ENCODE assay signal across 12 cellular contexts in the genomic region with DNA sequence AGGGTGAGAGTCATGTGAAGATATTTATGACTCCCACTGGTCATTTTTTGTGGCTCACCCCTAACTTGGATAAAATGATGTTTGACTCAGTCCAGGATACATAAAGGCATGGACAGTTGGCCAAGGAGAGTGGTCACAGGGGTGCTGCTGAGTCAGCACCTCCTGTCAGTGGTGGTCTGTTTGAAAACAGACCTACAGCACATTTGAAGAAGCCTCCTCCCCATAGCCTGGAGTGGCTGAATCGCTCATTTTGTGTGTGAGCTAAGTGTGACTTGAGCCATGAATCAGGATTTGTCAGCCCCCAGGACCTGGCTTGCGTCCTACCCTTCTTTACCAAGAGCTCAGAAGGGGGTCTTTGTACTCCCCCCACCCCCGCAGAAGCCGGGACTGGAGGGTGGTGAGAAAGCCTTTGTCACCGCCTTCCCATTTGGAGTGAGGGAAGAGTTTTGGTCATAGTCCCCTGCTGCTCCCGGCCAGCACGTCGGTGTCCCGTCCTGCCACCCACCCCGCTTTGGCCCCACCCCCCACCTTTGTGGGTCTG. TPM values are rescaled to one million over a fixed set of nuclear protein-coding genes. Genes with fewer than 3 reads are reported as not detected.
DNase-seq lines count a peak whose midpoint lies in the region; ATAC-seq, FAIRE-seq and TF ChIP-seq lines count a peak whose summit lies in the region.
"Had no signal": no experiment of that assay in that cellular context is flagged by ENCODE, and none has a peak within 500 bp of the region (broad histone marks: within the 10 kb centered on the region; RNA-seq: fewer than 3 reads in every experiment).

No MANE protein-coding gene starts in this region.

- no peak for FAIRE-seq in A549 (lab: Jason Lieb, UNC)
- FAIRE-seq in GM12878 (lab: Jason Lieb, UNC): no peak
- no peak for FAIRE-seq in keratinocyte (lab: Jason Lieb, UNC)
- FAIRE-seq: TTC549 had no signal

- H3K9me1 ChIP-seq in keratinocyte (ENCODE audit: control insufficient read depth, extremely low read depth, insufficient read depth, low read length): no peaks in the 10 kb centered on the region

- no peaks in the 10 kb centered on the region for H3K27me3 ChIP-seq in GM12878 (replicated peaks in 1 of 2; ENCODE audit: control insufficient read depth in 2 of 2, insufficient read depth in 2 of 2, low read length in 1 of 2)
- H3K27me3 ChIP-seq in keratinocyte (ENCODE audit: control insufficient read depth, extremely low read depth, insufficient read depth, low read length): no peaks in the 10 kb centered on the region
- H3K27me3 ChIP-seq: tibial nerve had no signal

- H2AFZ ChIP-seq in GM12878 (ENCODE audit: control insufficient read depth, low read depth, low read length) (no peak overlapping the region), keratinocyte (ENCODE audit: control insufficient read depth, low read length) (no peak overlapping the region)

- H3K9me3 ChIP-seq in A549 (no peaks in the 10 kb centered on the region), GM12878 (replicated peaks; ENCODE audit: control insufficient read depth, insufficient read depth, low read length) (no peaks in the 10 kb centered on the region), keratinocyte (ENCODE audit: control insufficient read depth, low read depth, low read length) (no peaks in the 10 kb centered on the region)
- H3K9me3 ChIP-seq: tibial nerve had no signal

- H3K27ac ChIP-seq in A549 (peak overlapping the region; percentile 59 to 88), GM12878 (ENCODE audit: control insufficient read depth, insufficient read depth) (0 out of 2 replicates have a peak overlapping the region, but pooled peaks have one; percentile 18), keratinocyte (ENCODE audit: control insufficient read depth, insufficient read depth, low read length) (peak overlapping the region; percentile 59)

- SMC1A ChIA-PET in GM12878 (lab: Charles Lee; ENCODE audit: uncharacterized antibody, unreplicated experiment): interaction anchor here (1.0 to 14.1 kb wide), 7 partner anchors 9 to 92 kb away, joined by 3 to 182 read pairs (median 5); no protein-coding TSS in a partner anchor

- in situ Hi-C loops in GM12878 (cut with MboI): no loop called here

- DNase-seq in A549 (ENCODE audit: low read depth in 1 of 2, low spot score in 1 of 2): peak in 1 of 2 experiments; percentile 51
- DNase-seq in HT1080 (ENCODE audit: low read depth): peak; percentile 99
- no peak for DNase-seq in GM12878 (ENCODE audit: low read depth, low spot score)
- no peak for DNase-seq in keratinocyte (ENCODE audit: low read depth, low spot score)
- DNase-seq in DMS153 (lab: John Stamatoyannopoulos, UW): no peak
- no peak for DNase-seq in NCI-H1105 (lab: John Stamatoyannopoulos, UW)
- DNase-seq: activated naive CD4-positive, alpha-beta T cell; stimulated activated CD4-positive, alpha-beta T cell treated with anti-CD3 and anti-CD28 coated beads, Interleukin-1b, Interleukin-23, amount 100 ng/mL, for 48 hours had no signal

- H3K4me1 ChIP-seq in A549 (peaks cover 96% of the 10 kb centered on the region), GM12878 (ENCODE audit: control insufficient read depth, insufficient read depth, low read length) (peaks cover 40% of the 10 kb centered on the region), keratinocyte (ENCODE audit: control insufficient read depth, extremely low read depth, insufficient read depth, low read length) (peaks cover 66% of the 10 kb centered on the region)

- H4K20me1 ChIP-seq in GM12878 (ENCODE audit: control insufficient read depth, insufficient read depth) (no peaks in the 10 kb centered on the region), keratinocyte (ENCODE audit: control insufficient read depth, extremely low read depth, insufficient read depth, low read length) (peaks cover 4% of the 10 kb centered on the region)

- no peak overlapping the region for H3K9ac ChIP-seq in GM12878 (ENCODE audit: control insufficient read depth, insufficient read depth, low read length)
- no peak overlapping the region for H3K9ac ChIP-seq in keratinocyte (ENCODE audit: control insufficient read depth, extremely low read depth, insufficient read depth, low read length)

- TF ChIP-seq POLR2A in A549 (IDR thresholded peaks at IDR 0.05; ENCODE audit: low read length) (no peak), GM12878 (IDR thresholded peaks at IDR 0.05; ENCODE audit: low read depth, low read length) (no peak)

- H3K4me3 ChIP-seq in A549 (peak overlapping the region; percentile 23; the same call in 1 of the 3 replicates), GM12878 (no peak overlapping the region), keratinocyte (ENCODE audit: control insufficient read depth in 2 of 3, extremely low read depth in 1 of 3, insufficient read depth in 2 of 3, low read depth in 1 of 3, low read length in 3 of 3) (no peak overlapping the region)
- H3K4me3 ChIP-seq: tibial nerve had no signal

- dilution Hi-C loops in keratinocyte (cut with MboI; ENCODE audit: extremely low pct_ligation_motif_present, low sequenced_read_pairs): no loop called here

- H3K36me3 ChIP-seq in GM12878 (ENCODE audit: control insufficient read depth in 2 of 2, insufficient read depth in 2 of 2, low read length in 1 of 2): 0 out of 4 replicates have a peak, but pooled peaks cover 0 to 1% of the 10 kb centered on the region in 2 experiments
- H3K36me3 ChIP-seq in keratinocyte (ENCODE audit: control insufficient read depth in 2 of 2, extremely low read depth in 1 of 2, insufficient read depth in 2 of 2, low read length in 2 of 2): no peaks in the 10 kb centered on the region
- H3K36me3 ChIP-seq: tibial nerve had no signal

- 24% methylated on average over 9 of the region's 10 CpGs for WGBS in A549 (ENCODE audit: missing lambda C conversion rate)
- WGBS in GM12878 (ENCODE audit: insufficient coverage, insufficient replicate concordance, low lambda C conversion rate, missing lambda C conversion rate): 91% methylated on average over 10 of the region's 10 CpGs

- CTCF ChIA-PET in A549 (lab: Yijun Ruan, JAX): interaction anchor here (0.6 to 2.0 kb wide), 6 partner anchors 9 to 189 kb away, joined by 3 to 6 read pairs (median 4); no protein-coding TSS in a partner anchor
- CTCF ChIA-PET in GM12878 (lab: Yijun Ruan, JAX): interaction anchor here (0.6 to 1.0 kb wide), 2 partner anchors 9 to 15 kb away, joined by 3 read pairs; no protein-coding TSS in a partner anchor

- no peak for TF ChIP-seq CTCF in A549 (IDR thresholded peaks at IDR 0.05)
- TF ChIP-seq CTCF in GM12878 (IDR thresholded peaks at IDR 0.05 in 2 of 3, conservative IDR thresholded peaks at IDR 0.05 in 1 of 3; ENCODE audit: control insufficient read depth in 2 of 3, extremely low read depth in 1 of 3, insufficient read depth in 1 of 3, low read depth in 3 of 3, low read length in 3 of 3): no peak
- no peak for TF ChIP-seq CTCF in keratinocyte (optimal IDR thresholded peaks at IDR 0.05 in 1 of 3, IDR thresholded peaks at IDR 0.05 in 1 of 3, conservative IDR thresholded peaks at IDR 0.05 in 1 of 3; ENCODE audit: extremely low read depth in 1 of 3, insufficient read depth in 2 of 3, low read length in 3 of 3)

- intact Hi-C loops in GM12878 (cut with micrococcal nuclease; ENCODE audit: unreplicated experiment): no loop called here

- TF ChIP-seq EP300 in A549 (IDR thresholded peaks at IDR 0.05) (0 out of 5 replicates have a peak, but pooled peaks of 1 of the 2 experiments have one; percentile 26), GM12878 (IDR thresholded peaks at IDR 0.05; ENCODE audit: borderline replicate concordance in 1 of 2, control insufficient read depth in 1 of 2, low read depth in 2 of 2, low read length in 2 of 2) (no peak)

- RAD21 ChIA-PET in GM12878 (lab: Charles Lee; ENCODE audit: unreplicated experiment): interaction anchor here (0.6 to 20.6 kb wide), 4 partner anchors 26 to 39 kb away, joined by 3 to 344 read pairs (median 4); a partner anchor contains a TSS

- H3K4me2 ChIP-seq in A549: peak overlapping the region; percentile 78
- H3K4me2 ChIP-seq in GM12878 (ENCODE audit: control insufficient read depth, insufficient read depth): 0 out of 2 replicates have a peak overlapping the region, but pooled peaks have one; percentile 30
- peak overlapping the region; percentile 27 for H3K4me2 ChIP-seq in keratinocyte (ENCODE audit: control insufficient read depth, extremely low read depth, insufficient read depth, low read depth, low read length)

- BruUV-seq in GM12878 (replicated peaks; lab: Mats Ljungman, UMichigan): no TSS peak

- POLR2A ChIA-PET in A549 (lab: Yijun Ruan, JAX): interaction anchor here (0.6 kb wide), 1 partner anchor 12 kb away, joined by 3 read pairs; no protein-coding TSS in a partner anchor
- POLR2A ChIA-PET in GM12878 (lab: Charles Lee): interaction anchor here (0.6 to 2.0 kb wide), 10 partner anchors 10 to 238 kb away, joined by 3 to 13 read pairs (median 4); no protein-coding TSS in a partner anchor

- TF ChIP-seq RAD21 in A549 (conservative IDR thresholded peaks at IDR 0.05 in 1 of 2, IDR thresholded peaks at IDR 0.05 in 1 of 2) (no peak), GM12878 (IDR thresholded peaks at IDR 0.05; ENCODE audit: insufficient read depth, low read depth, low read length) (no peak)

- H3K79me2 ChIP-seq in GM12878 (ENCODE audit: control insufficient read depth, insufficient read depth, low read length) (peaks cover 94% of the 10 kb centered on the region), keratinocyte (ENCODE audit: control insufficient read depth, insufficient read depth, low read length) (peaks cover 97% of the 10 kb centered on the region)

- ATAC-seq in A549 (peak; percentile 53 to 55; a peak in 5 of 6 replicates), GM12878 (no peak; the same call in 1 of the 3 replicates), HG03460 (IDR thresholded peaks at IDR 0.05; ENCODE audit: unreplicated experiment) (no peak), GM21381 (IDR thresholded peaks at IDR 0.05; ENCODE audit: unreplicated experiment) (no peak)

RNA-seq across cellular contexts. Expression of a gene that starts 35.6 kb away (rescaled TPM):
- polyA plus RNA-seq in A549 (2011; rRNA removed) (79.0 and 91.2 TPM in 2 replicates), A549 (2017; fragmentation: RNase III; extraction: RNeasy Plus Mini Kit Qiagen cat#74134 plus additional on column Dnase treatment) (47.5 to 57.9 TPM (median 48.1 TPM) in 3 replicates), GM12878 (2011; rRNA removed) (67.6 and 71.9 TPM in 2 replicates), GM12878 (2014; fragmentation: Illumina TruSeq; extraction: Trizol) (41.3 and 57.2 TPM in 2 replicates), GM12878 (2014; fragmentation: Nextera tagmentation; extraction: Ambion mirVana) (1 to 10 TPM; 5.1 to 5.8 TPM), GM12878 (2014; rRNA removed) (40.2 and 49.4 TPM in 2 replicates), GM12878 (2016; fragmentation: Nextera tagmentation; extraction: Ambion mirVana) (10 to 100 TPM in 1 of 2 experiments, 1 to 10 TPM in 1; 10.0 to 11.2 TPM), keratinocyte (56.6 to 72.1 TPM (median 57.2 TPM) in 3 replicates)
- 63.7 and 64.8 TPM in 2 replicates for polyA plus RNA-seq in A549 (2012; cell fraction: cytosol; rRNA removed)
- polyA plus RNA-seq in A549 (2012; cell fraction: nucleus; rRNA removed): 217 and 257 TPM in 2 replicates
- polyA minus RNA-seq in A549 (2011; rRNA and poly(A)+ RNA removed): 263 and 307 TPM in 2 replicates
- total RNA-seq in HT1080 (2014; rRNA removed; shearing (Covaris generic)): 144 and 162 TPM in 2 replicates
- 83.4 and 89.2 TPM in 2 replicates for polyA plus RNA-seq in HT1080 (2015; cell fraction: cytosol; rRNA removed)
- polyA plus RNA-seq in HT1080 (2015; cell fraction: nucleus; rRNA removed): 375 and 390 TPM in 2 replicates
- total RNA-seq in GM12878 (2013; cell fraction: nucleolus; rRNA removed): 1,689 and 1,819 TPM in 2 replicates
- total RNA-seq in GM12878 (2014; rRNA removed) (49.0 and 50.6 TPM in 2 replicates), GM12878 (2014; rRNA removed; fragmentation: Illumina TruSeq; extraction: Trizol) (48.9 and 56.3 TPM in 2 replicates), GM12878 (2021) (87.3 and 96.4 TPM in 2 replicates)
- 62.6 TPM for polyA plus RNA-seq in GM12878 (2011; ENCODE audit: low read depth)
- polyA plus RNA-seq in GM12878 (2011; cell fraction: cytosol; rRNA removed): 46.8 and 51.7 TPM in 2 replicates
- polyA plus RNA-seq in GM12878 (2011; cell fraction: nucleus; rRNA removed): 366 and 390 TPM in 2 replicates
- polyA plus RNA-seq in GM12878 (2012): 54.9 and 67.5 TPM in 2 replicates
- polyA minus RNA-seq in GM12878 (2011; rRNA and poly(A)+ RNA removed): 414 and 436 TPM in 2 replicates
- 45.6 and 49.8 TPM in 2 replicates for polyA minus RNA-seq in GM12878 (2011; cell fraction: cytosol; rRNA and poly(A)+ RNA removed)
- polyA minus RNA-seq in GM12878 (2011; cell fraction: nucleus; rRNA and poly(A)+ RNA removed): 344 and 514 TPM in 2 replicates
- 54.4 TPM for polyA plus RNA-seq in keratinocyte (2011; ENCODE audit: low read depth)
- 42.3 and 46.0 TPM in 2 replicates for polyA plus RNA-seq in keratinocyte (2011; cell fraction: cytosol; rRNA removed)
- polyA plus RNA-seq in keratinocyte (2011; cell fraction: nucleus; rRNA removed): 227 and 249 TPM in 2 replicates
- polyA plus RNA-seq in keratinocyte (2012; ENCODE audit: low replicate concordance): 33.9 and 54.9 TPM in 2 replicates
- polyA minus RNA-seq in keratinocyte: 358 to 455 TPM (median 446 TPM) in 3 replicates
- 73.3 TPM for polyA minus RNA-seq in keratinocyte (2011; cell fraction: cytosol; rRNA and poly(A)+ RNA removed)
- 348 and 654 TPM in 2 replicates for polyA minus RNA-seq in keratinocyte (2011; cell fraction: nucleus; rRNA and poly(A)+ RNA removed)

Comparison
In these comparisons a context has a peak if more than half of its experiments do, and no peak if none do; other contexts are left out.
1. ATAC-seq: peak in A549 (2 of 2); none in GM12878 (single experiment), HG03460 (single experiment) and GM21381 (single experiment).
2. H3K27ac ChIP-seq: peak in every context shown above with its lines; median percentile 74 in A549; 59 in keratinocyte; 18 in GM12878.
3. H3K4me2 ChIP-seq: peak in every context shown above with its lines; median percentile 78 in A549; 30 in GM12878; 27 in keratinocyte.